Comparison of ENCODE assay signal across 8 cellular contexts in the genomic region with DNA sequence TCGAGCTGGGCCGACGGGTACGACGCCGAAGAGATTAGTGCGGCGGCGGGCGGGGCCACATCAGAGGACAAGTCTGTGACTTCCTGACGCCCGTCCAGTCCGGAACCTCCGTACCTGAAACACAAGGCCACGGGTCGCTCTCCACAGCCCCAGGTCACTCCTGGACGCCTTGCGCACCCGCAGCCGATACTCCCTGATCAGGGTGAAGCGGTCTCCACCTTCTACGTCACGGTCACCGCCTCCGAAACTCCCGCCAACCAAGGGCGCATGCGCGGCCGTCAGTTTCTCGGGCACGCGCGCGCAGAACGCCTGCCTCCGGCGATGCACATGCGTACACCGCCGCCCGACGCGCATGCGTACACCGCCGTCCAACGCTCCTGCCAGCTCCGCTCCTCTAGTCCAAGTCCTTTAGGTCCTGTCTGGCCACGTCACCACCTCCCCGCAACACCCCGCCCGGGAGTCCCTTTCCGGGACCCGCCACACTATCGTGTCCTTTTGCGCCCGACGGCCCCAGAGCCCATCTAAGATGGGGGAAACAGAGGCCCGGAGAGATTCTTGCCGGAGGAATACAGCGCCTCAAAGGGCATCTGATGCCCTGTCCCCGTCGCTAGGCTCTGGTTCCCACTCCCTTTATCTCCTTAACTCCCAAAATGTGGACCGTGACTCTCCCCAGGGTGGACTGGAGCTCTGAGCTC. TPM values are rescaled to one million over a fixed set of nuclear protein-coding genes. Genes with fewer than 3 reads are reported as not detected.
A peak's percentile ranks its signal among the peaks of the same experiment; 100 is the strongest.
DNase-seq lines count a peak whose midpoint lies in the region; ATAC-seq and TF ChIP-seq lines count a peak whose summit lies in the region.

A gene with protein sequence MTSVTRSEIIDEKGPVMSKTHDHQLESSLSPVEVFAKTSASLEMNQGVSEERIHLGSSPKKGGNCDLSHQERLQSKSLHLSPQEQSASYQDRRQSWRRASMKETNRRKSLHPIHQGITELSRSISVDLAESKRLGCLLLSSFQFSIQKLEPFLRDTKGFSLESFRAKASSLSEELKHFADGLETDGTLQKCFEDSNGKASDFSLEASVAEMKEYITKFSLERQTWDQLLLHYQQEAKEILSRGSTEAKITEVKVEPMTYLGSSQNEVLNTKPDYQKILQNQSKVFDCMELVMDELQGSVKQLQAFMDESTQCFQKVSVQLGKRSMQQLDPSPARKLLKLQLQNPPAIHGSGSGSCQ (minus strand): TSS at position 216 of the 695 bp plus-strand sequence. CDS start 2,305 bp downstream, outside the sequence.

- H3K9me3 ChIP-seq in right cardiac atrium (ENCODE audit: control insufficient read depth, low read length) (no peaks in the 10 kb centered on the region), uterus (no peaks in the 10 kb centered on the region)

- ATAC-seq in GM18505 (IDR thresholded peaks at IDR 0.05; ENCODE audit: unreplicated experiment): peak; percentile 68
- peak; percentile 80 for ATAC-seq in HG02970 (IDR thresholded peaks at IDR 0.05; ENCODE audit: low FRiP score, unreplicated experiment)
- ATAC-seq in right cardiac atrium: peak; percentile 96

- H3K27ac ChIP-seq in right cardiac atrium (ENCODE audit: low read length) (peak within 1 kb of the TSS; percentile 86), uterus (peak within 1 kb of the TSS; percentile 96 to 98)

- H3K36me3 ChIP-seq in uterus: no peaks in the 10 kb centered on the region

- DNase-seq in NCI-H1930 (lab: John Stamatoyannopoulos, UW): peak; percentile 99 to 100
- DNase-seq in anterior cingulate cortex (lab: John Stamatoyannopoulos, UW): peak in 57 of 58 donors; percentile 73 to 98 (median 90)
- DNase-seq in right cardiac atrium: peak; percentile 97 to 100 (median 100)
- DNase-seq in pulmonary artery endothelial cell (ENCODE audit: low read depth, low spot score): peak; percentile 88
- peak; percentile 97 to 98 for DNase-seq in uterus

- WGBS in right cardiac atrium: under 1% methylated on average over 65 of the region's 65 CpGs

- peak; percentile 85 for TF ChIP-seq POLR2A in GM18505 (IDR thresholded peaks at IDR 0.05; ENCODE audit: borderline replicate concordance, extremely low read depth, insufficient read depth, insufficient read length)
- TF ChIP-seq POLR2A in uterus (IDR thresholded peaks at IDR 0.05): peak; percentile 44 to 84

- intact Hi-C loops in T-helper 2 cell treated with Interferon-gamma antibody and Interleukin-4, amounts not matched to agents 100 ng/mL and 5 ng/mL, for 36 hours (cut with micrococcal nuclease): loop anchor here (1.0 to 5.0 kb wide), 6 partner anchors 27 to 312 kb away; a partner anchor contains a TSS
- intact Hi-C loops in right cardiac atrium (cut with DNase I): loop anchor here in 1 of 4 donors (2.0 kb wide), 1 partner anchor 89 kb away; a partner anchor contains a TSS
- intact Hi-C loops in uterus (cut with DNase I; ENCODE audit: low total_unique reads): no loop called here

- peak within 1 kb of the TSS; percentile 59 for H3K4me3 ChIP-seq in right cardiac atrium (ENCODE audit: low read length)
- H3K4me3 ChIP-seq in uterus: peak within 1 kb of the TSS; percentile 66 to 95

- H3K4me1 ChIP-seq in right cardiac atrium (ENCODE audit: control insufficient read depth, insufficient read depth, low read length) (peaks cover 5% of the 10 kb centered on the region), uterus (peaks cover 0 to 5% of the 10 kb centered on the region in 2 donors)

- TF ChIP-seq CTCF in uterus (IDR thresholded peaks at IDR 0.05): peak in 2 of 4 experiments; percentile 9 to 25

- H3K27me3 ChIP-seq in right cardiac atrium (ENCODE audit: control insufficient read depth, insufficient read depth) (no peaks in the 10 kb centered on the region), uterus (no peaks in the 10 kb centered on the region)

RNA-seq across cellular contexts. Expression of the gene that starts here (rescaled TPM):
- 35.1 and 35.9 TPM in 2 replicates for total RNA-seq in T-helper 2 cell treated with Interferon-gamma antibody and Interleukin-4, amounts not matched to agents 100 ng/mL and 5 ng/mL, for 36 hours
- total RNA-seq in right cardiac atrium (1 to 10 TPM; 4.9 to 7.5 (median 5.7) TPM), pulmonary artery endothelial cell (20.6 and 32.2 TPM in 2 replicates), uterus (10 to 100 TPM in 1 of 4 donors, 1 to 10 TPM in 2, under 1 TPM in 1; 0.29 to 24.3 (median 3.2) TPM)
- 5.0 TPM for polyA plus RNA-seq in right cardiac atrium

Comparison
In these comparisons a context has a peak if more than half of its experiments do, and no peak if none do; other contexts are left out.
1. Peak in every context shown above with its lines: DNase-seq, ATAC-seq, H3K4me3 ChIP-seq and H3K27ac ChIP-seq.